35 cellular contexts compared by ENCODE assay signal in the genomic region with DNA sequence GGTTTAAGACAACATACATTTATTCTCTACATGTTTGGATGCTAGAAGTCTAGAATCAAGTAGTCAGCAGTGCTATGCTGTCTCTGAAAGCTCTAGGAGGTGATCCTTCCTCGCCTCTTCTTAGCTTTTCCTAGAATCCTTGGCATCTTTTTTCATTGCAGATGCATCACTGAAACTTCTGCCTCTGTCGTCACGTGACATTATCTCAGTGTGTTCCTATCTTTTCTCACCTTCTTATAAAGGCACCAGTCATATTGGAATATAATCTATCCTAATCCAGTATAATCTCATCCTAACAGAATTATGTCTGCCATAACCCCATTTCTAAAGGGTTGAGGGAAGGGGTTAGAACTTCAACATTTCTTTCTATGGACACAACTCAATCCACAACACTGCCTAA.
"Had no signal": no experiment of that assay in that cellular context is flagged by ENCODE, and none has a peak within 500 bp of the region (broad histone marks: within the 10 kb centered on the region; RNA-seq: fewer than 3 reads in every experiment).

No MANE protein-coding gene starts in this region.

- H3K4me3 Mint-ChIP-seq: activated B cell treated with CpG ODN at 0.5 μM for 24 hours; activated CD8-positive, alpha-beta T cell treated with anti-CD3 and anti-CD28 coated beads for 36 hours; activated naive CD8-positive, alpha-beta T cell; activated naive CD8-positive, alpha-beta T cell treated with anti-CD3 and anti-CD28 coated beads, Interleukin-2, amount 50 U/mL, for 24 hours; activated T-cell treated with anti-CD3 and anti-CD28 coated beads, Interleukin-2, amount 50 U/mL, for 4 hours; activated T-helper 17 cell treated with anti-CD3 and anti-CD28 coated beads, Interleukin-2, amount 50 U/mL, for 72 hours; central memory CD8-positive, alpha-beta T cell; effector memory CD8-positive, alpha-beta T cell; T-helper 17 cell; T-helper 2 cell treated with Interferon-gamma antibody and Interleukin-4, amounts not matched to agents 5 μg/mL and 100 μg/mL, for 36 hours had no signal

- H3K27ac ChIP-seq: adrenal gland, body of pancreas, epithelial cell of prostate, esophagus squamous epithelium, gastroesophageal sphincter, heart right ventricle, WERI-Rb-1 had no signal

- H3K4me3 ChIP-seq: adrenal gland, body of pancreas, esophagus squamous epithelium, gastroesophageal sphincter, heart right ventricle had no signal

- H3K4me1 ChIP-seq: adrenal gland, body of pancreas, esophagus squamous epithelium, gastroesophageal sphincter, heart right ventricle had no signal

- H3K9me3 Mint-ChIP-seq: activated T-cell treated with anti-CD3 and anti-CD28 coated beads, Interleukin-2, amount 50 U/mL, for 4 hours had no signal

- H3K36me3 Mint-ChIP-seq: activated naive CD8-positive, alpha-beta T cell had no signal

- FAIRE-seq: bronchial epithelial cell, colon had no signal

- ATAC-seq: activated CD4-positive, CD25-positive, alpha-beta regulatory T cell treated with anti-CD3 and anti-CD28 coated beads, Interleukin-2, amount 50 U/mL, for 24 hours; activated CD8-positive, alpha-beta T cell treated with anti-CD3 and anti-CD28 coated beads for 36 hours; activated naive CD8-positive, alpha-beta T cell treated with anti-CD3 and anti-CD28 coated beads, Interleukin-2, amount 50 U/mL, for 24 hours; activated T-cell treated with anti-CD3 and anti-CD28 coated beads, Interleukin-2, amount 50 U/mL, for 4 hours; activated T-helper 17 cell treated with anti-CD3 and anti-CD28 coated beads, Interleukin-2, amount 50 U/mL, for 72 hours; body of pancreas; effector memory CD8-positive, alpha-beta T cell; gastroesophageal sphincter; heart right ventricle; T-helper 17 cell had no signal

- H3K9me3 ChIP-seq: adrenal gland, body of pancreas, esophagus squamous epithelium, gastroesophageal sphincter, heart right ventricle had no signal

- H3K27ac Mint-ChIP-seq: activated B cell treated with CpG ODN at 0.5 μM for 24 hours; activated CD8-positive, alpha-beta T cell treated with anti-CD3 and anti-CD28 coated beads for 36 hours; activated naive CD8-positive, alpha-beta T cell; activated naive CD8-positive, alpha-beta T cell treated with anti-CD3 and anti-CD28 coated beads, Interleukin-2, amount 50 U/mL, for 24 hours; activated T-helper 17 cell treated with anti-CD3 and anti-CD28 coated beads, Interleukin-2, amount 50 U/mL, for 72 hours; effector memory CD8-positive, alpha-beta T cell; T-helper 17 cell; T-helper 2 cell treated with Interferon-gamma antibody and Interleukin-4, amounts not matched to agents 5 μg/mL and 100 μg/mL, for 36 hours had no signal

- H3K27me3 Mint-ChIP-seq: activated B cell treated with CpG ODN at 0.5 μM for 24 hours; activated CD8-positive, alpha-beta T cell treated with anti-CD3 and anti-CD28 coated beads for 36 hours; activated naive CD8-positive, alpha-beta T cell; activated naive CD8-positive, alpha-beta T cell treated with anti-CD3 and anti-CD28 coated beads, Interleukin-2, amount 50 U/mL, for 24 hours; activated T-helper 17 cell treated with anti-CD3 and anti-CD28 coated beads, Interleukin-2, amount 50 U/mL, for 72 hours; central memory CD8-positive, alpha-beta T cell; effector memory CD8-positive, alpha-beta T cell; T-helper 17 cell had no signal

- H3K27me3 ChIP-seq: adrenal gland, body of pancreas, esophagus squamous epithelium, gastroesophageal sphincter, heart right ventricle had no signal

- DNase-seq: activated B cell treated with CpG ODN at 0.5 μM for 24 hours; activated CD4-positive, alpha-beta T cell treated with anti-CD3 and anti-CD28 coated beads for 48 hours; activated CD4-positive, alpha-beta T cell treated with anti-CD3 and anti-CD28 coated beads, Interleukin-2, amount 50 U/mL, for 1 hour; activated CD4-positive, alpha-beta T cell treated with anti-CD3 and anti-CD28 coated beads, Interleukin-2, amount 50 U/mL, for 48 hours; activated CD8-positive, alpha-beta memory T cell treated with anti-CD3 and anti-CD28 coated beads for 24 hours; activated CD8-positive, alpha-beta T cell treated with anti-CD3 and anti-CD28 coated beads for 36 hours; activated effector memory CD4-positive, alpha-beta T cell treated with Interleukin-2 at 50 U/mL for 16 hours; activated gamma-delta T cell treated with Interleukin-2 at 50 U/mL for 16 hours; activated naive CD4-positive, alpha-beta T cell treated with anti-CD3 and anti-CD28 coated beads, Interleukin-2, amount 50 U/mL, for 16 hours; activated naive CD4-positive, alpha-beta T cell treated with Interleukin-2 at 50 U/mL for 16 hours; activated naive CD8-positive, alpha-beta T cell treated with anti-CD3 and anti-CD28 coated beads, Interleukin-2, amount 50 U/mL, for 24 hours; activated T-cell treated with anti-CD3 and anti-CD28 coated beads, Interleukin-2, amount 50 U/mL, for 4 hours; adrenal gland; amygdala; aorta; body of pancreas; cortex of kidney; effector CD4-positive, alpha-beta T cell; effector memory CD8-positive, alpha-beta T cell; esophagus squamous epithelium; foreskin melanocyte; heart right ventricle; T-helper 1 cell; T-helper 17 cell; T1000; WERI-Rb-1 had no signal

- H3K36me3 ChIP-seq: adrenal gland, esophagus squamous epithelium, gastroesophageal sphincter, heart right ventricle, WERI-Rb-1 had no signal

- H3K4me1 Mint-ChIP-seq: activated B cell treated with CpG ODN at 0.5 μM for 24 hours; activated naive CD8-positive, alpha-beta T cell treated with anti-CD3 and anti-CD28 coated beads, Interleukin-2, amount 50 U/mL, for 24 hours; activated T-helper 17 cell treated with anti-CD3 and anti-CD28 coated beads, Interleukin-2, amount 50 U/mL, for 72 hours; central memory CD8-positive, alpha-beta T cell; T-helper 17 cell had no signal
